Comparison of ENCODE assay signal across 8 cellular contexts in the genomic region with DNA sequence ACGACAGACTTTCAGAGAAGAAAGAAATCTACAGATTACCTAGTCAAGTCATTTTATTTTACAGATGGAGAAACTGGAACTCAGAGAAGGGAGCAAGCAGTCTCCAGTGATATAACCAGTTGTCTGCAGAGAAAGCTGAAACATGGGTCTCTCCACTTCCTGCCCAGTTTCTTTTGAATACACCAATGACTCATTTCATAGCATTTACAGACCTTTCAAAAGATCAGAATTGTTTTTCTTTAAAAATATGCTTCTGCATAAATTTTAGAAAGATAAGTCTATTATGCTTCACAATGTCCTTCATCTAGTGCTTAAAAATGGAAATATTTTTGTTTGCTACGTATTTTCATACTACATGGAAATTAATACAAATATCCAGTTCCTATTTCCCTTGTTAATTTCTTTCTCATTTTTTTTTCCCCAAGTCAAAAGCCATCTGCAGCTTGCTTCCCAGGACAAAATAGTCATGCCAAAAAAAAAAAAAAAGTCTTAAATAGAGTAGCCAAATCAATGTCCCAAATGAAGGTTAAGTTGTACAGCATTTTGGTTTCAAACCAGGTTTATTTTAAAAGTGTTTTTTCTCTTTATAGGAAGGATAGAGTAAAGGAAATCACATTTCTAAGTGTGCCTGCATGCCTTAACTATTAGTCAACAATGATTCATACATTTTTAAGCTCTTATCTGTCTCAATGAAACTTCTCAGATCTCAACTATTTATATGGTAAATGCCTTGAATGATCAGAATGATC. TPM values are rescaled to one million over a fixed set of nuclear protein-coding genes. Genes with fewer than 3 reads are reported as not detected.
DNase-seq lines count a peak whose midpoint lies in the region; ATAC-seq and TF ChIP-seq lines count a peak whose summit lies in the region.

No MANE protein-coding gene starts in this region.

- peaks cover 28% of the 10 kb centered on the region for H3K4me1 ChIP-seq in PC-9 (replicated peaks; ENCODE audit: insufficient read depth)

- intact Hi-C loops in Right ventricle myocardium inferior (cut with DNase I) (no loop called here), cardiac septum (cut with DNase I) (no loop called here), PC-9 (cut with micrococcal nuclease; ENCODE audit: unreplicated experiment) (loop anchor here (1.0 to 5.0 kb wide), 4 partner anchors 11 to 181 kb away; no protein-coding TSS in a partner anchor)

- no TSS peak for BruUV-seq in PC-9 (replicated peaks; lab: Mats Ljungman, UMichigan)

- ATAC-seq in Right ventricle myocardium inferior (peak; percentile 18), HG02938 (IDR thresholded peaks at IDR 0.05; ENCODE audit: unreplicated experiment) (peak; percentile 72)

- no peak overlapping the region for H2AFZ ChIP-seq in PC-9

- H3K4me2 ChIP-seq in PC-9, result peak overlapping the region; percentile 65

- no peaks in the 10 kb centered on the region for H3K9me2 ChIP-seq in PC-9 (ENCODE audit: insufficient read depth)

- H4K20me1 ChIP-seq in PC-9 (ENCODE audit: insufficient read depth), result no peaks in the 10 kb centered on the region

- peaks cover 28% of the 10 kb centered on the region for H3F3A ChIP-seq in PC-9 (ENCODE audit: insufficient read depth, low read depth)

- CTCF ChIA-PET in PC-9 (lab: Charles Lee), result interaction anchor here (0.5 kb wide), 1 partner anchor 1169 kb away, joined by 7 read pairs; no protein-coding TSS in a partner anchor

- H3K79me2 ChIP-seq in PC-9 (ENCODE audit: low read depth), result no peaks in the 10 kb centered on the region

- peaks cover 72% of the 10 kb centered on the region for H3K4me1 Mint-ChIP-seq in endothelial cell (ENCODE audit: unreplicated experiment)
- peaks cover 25% of the 10 kb centered on the region for H3K4me1 Mint-ChIP-seq in progenitor cell of endocrine pancreas (ENCODE audit: low read depth)

- H3K27ac Mint-ChIP-seq in endothelial cell (ENCODE audit: unreplicated experiment), result peak overlapping the region; percentile 27
- H3K27ac Mint-ChIP-seq in progenitor cell of endocrine pancreas, result peak overlapping the region; percentile 9

- peak overlapping the region; percentile 89 for H3K27ac ChIP-seq in PC-9

- no peaks in the 10 kb centered on the region for H3K27me3 ChIP-seq in PC-9 (ENCODE audit: insufficient read depth, low read depth)

- H3K27me3 Mint-ChIP-seq in endothelial cell (ENCODE audit: unreplicated experiment) (peaks cover 7% of the 10 kb centered on the region), progenitor cell of endocrine pancreas (no peaks in the 10 kb centered on the region)

- no peak for TF ChIP-seq CTCF in PC-9 (conservative IDR thresholded peaks at IDR 0.05)
- no peak for TF ChIP-seq CTCF in endothelial cell (IDR thresholded peaks at IDR 0.05; ENCODE audit: unreplicated experiment)
- TF ChIP-seq CTCF in progenitor cell of endocrine pancreas (IDR thresholded peaks at IDR 0.05; ENCODE audit: unreplicated experiment), result no peak

- H3K4me3 ChIP-seq in PC-9, result peak overlapping the region; percentile 22; the same call in 1 of the 2 replicates

- H3K9me3 ChIP-seq in PC-9 (ENCODE audit: insufficient read depth, low read depth), result peaks cover 25% of the 10 kb centered on the region

- no peaks in the 10 kb centered on the region for H3K36me3 ChIP-seq in PC-9 (ENCODE audit: low read depth)

- POLR2A ChIA-PET in PC-9 (lab: Charles Lee; ENCODE audit: unreplicated experiment), result interaction anchor here (1.1 kb wide), 1 partner anchor 11 kb away, joined by 4 read pairs; no protein-coding TSS in a partner anchor

- H3K4me3 Mint-ChIP-seq in endothelial cell (ENCODE audit: unreplicated experiment) (no peak overlapping the region), progenitor cell of endocrine pancreas (ENCODE audit: low read depth) (no peak overlapping the region)

- no peak for DNase-seq in Right ventricle myocardium inferior (ENCODE audit: missing footprints)
- DNase-seq in cardiac septum (ENCODE audit: low spot score), result no peak
- peak; percentile 16 to 85 for DNase-seq in PC-9
- DNase-seq in endothelial cell (ENCODE audit: low spot score), result no peak
- DNase-seq in progenitor cell of endocrine pancreas (ENCODE audit: low spot score, unreplicated experiment), result no peak
- no peak for DNase-seq in NCI-H2171 (lab: John Stamatoyannopoulos, UW)
- DNase-seq in activated effector memory CD4-positive, alpha-beta T cell treated with anti-CD3 and anti-CD28 coated beads, Interleukin-2, amount 50 U/mL, for 16 hours, result no peak

- H3K36me3 Mint-ChIP-seq in endothelial cell (ENCODE audit: low read depth, unreplicated experiment) (peaks cover 29% of the 10 kb centered on the region), progenitor cell of endocrine pancreas (ENCODE audit: insufficient read depth) (peaks cover 7% of the 10 kb centered on the region)

- H3K9me3 Mint-ChIP-seq in endothelial cell (ENCODE audit: unreplicated experiment) (no peaks in the 10 kb centered on the region), progenitor cell of endocrine pancreas (ENCODE audit: low read depth) (peaks cover 9% of the 10 kb centered on the region)

RNA-seq across cellular contexts. Expression of a gene that starts 36.9 kb away (rescaled TPM):
- 8.1 TPM for total RNA-seq in Right ventricle myocardium inferior
- total RNA-seq in cardiac septum, result 3.5 TPM
- total RNA-seq in PC-9 (2021), result 12.8 and 15.0 TPM in 2 replicates
- 102 TPM for total RNA-seq in endothelial cell (ENCODE audit: unreplicated experiment)
- 24.9 and 26.9 TPM in 2 replicates for total RNA-seq in progenitor cell of endocrine pancreas

Comparison
In these comparisons a context has a peak if more than half of its experiments do, and no peak if none do; other contexts are left out.
1. DNase-seq: peak in PC-9 (2 of 2); none in Right ventricle myocardium inferior (single experiment), cardiac septum (single experiment), endothelial cell (single experiment), progenitor cell of endocrine pancreas (single experiment), NCI-H2171 (single experiment) and activated effector memory CD4-positive, alpha-beta T cell treated with anti-CD3 and anti-CD28 coated beads, Interleukin-2, amount 50 U/mL, for 16 hours (single experiment).